Comparison of ENCODE assay signal across 13 cellular contexts in the genomic region with DNA sequence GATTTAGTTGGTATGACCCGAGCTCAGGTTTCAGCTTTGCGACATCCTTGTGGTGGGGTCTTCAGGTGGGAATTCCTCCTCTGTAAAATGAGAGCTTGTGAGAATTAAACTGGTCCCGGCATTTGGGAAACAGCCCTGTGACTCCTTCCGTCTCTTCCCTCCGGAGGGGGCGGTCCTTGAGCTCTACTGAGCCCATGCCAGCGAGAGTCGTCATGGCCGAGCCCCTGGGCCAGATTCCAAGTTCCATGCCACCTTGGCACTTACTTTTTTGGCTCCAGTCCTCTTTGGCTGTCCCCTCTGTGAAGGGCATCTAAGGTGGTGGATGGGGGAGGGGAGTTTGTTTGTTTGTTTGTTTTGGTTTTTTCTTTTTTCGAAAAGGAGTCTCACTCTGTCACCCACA. TPM values are rescaled to one million over a fixed set of nuclear protein-coding genes. Genes with fewer than 3 reads are reported as not detected.
DNase-seq lines count a peak whose midpoint lies in the region; ATAC-seq and TF ChIP-seq lines count a peak whose summit lies in the region.
"Had no signal": no experiment of that assay in that cellular context is flagged by ENCODE, and none has a peak within 500 bp of the region (broad histone marks: within the 10 kb centered on the region; RNA-seq: fewer than 3 reads in every experiment).

No MANE protein-coding gene starts in this region.

- no peak overlapping the region for H3K9ac ChIP-seq in rectal smooth muscle tissue (ENCODE audit: low read length)

- peaks cover 16% of the 10 kb centered on the region for H3K9me3 ChIP-seq in DOHH2 (ENCODE audit: control insufficient read depth, insufficient read depth, low read length)
- H3K9me3 ChIP-seq: vagina had no signal

- peaks cover 90% of the 10 kb centered on the region for H3K79me2 ChIP-seq in DOHH2 (ENCODE audit: control insufficient read depth, low read length)

- H3K27me3 ChIP-seq in DOHH2 (ENCODE audit: control insufficient read depth, low read length) = no peaks in the 10 kb centered on the region
- H3K27me3 ChIP-seq in rectal smooth muscle tissue (ENCODE audit: control insufficient read depth, insufficient read depth, low read length) = no peaks in the 10 kb centered on the region
- H3K27me3 ChIP-seq: vagina had no signal

- H3K4me1 ChIP-seq in DOHH2 (ENCODE audit: control insufficient read depth, low read length) (peaks cover 63% of the 10 kb centered on the region), rectal smooth muscle tissue (ENCODE audit: control insufficient read depth, insufficient read depth, low read length) (peaks cover 14% of the 10 kb centered on the region)

- no peaks in the 10 kb centered on the region for H3K9me2 ChIP-seq in DOHH2 (replicated peaks; ENCODE audit: control insufficient read depth, low read length)

- H3K36me3 ChIP-seq in DOHH2 (ENCODE audit: control insufficient read depth, low read length) = peaks cover 34% of the 10 kb centered on the region
- H3K36me3 ChIP-seq in rectal smooth muscle tissue (ENCODE audit: control insufficient read depth, insufficient read depth, low read length) = peaks cover 2% of the 10 kb centered on the region
- H3K36me3 ChIP-seq: vagina had no signal

- no peak for TF ChIP-seq CTCF in DOHH2 (IDR thresholded peaks at IDR 0.05; ENCODE audit: low read depth, low read length, poor library complexity, severe bottlenecking)
- no peak for TF ChIP-seq CTCF in VCaP (conservative IDR thresholded peaks at IDR 0.05)

- peaks cover 32% of the 10 kb centered on the region for H3F3A ChIP-seq in DOHH2 (ENCODE audit: control insufficient read depth, insufficient read depth)

- peak; percentile 60 to 86 for ATAC-seq in left cardiac atrium
- no peak for ATAC-seq in GM18873 (IDR thresholded peaks at IDR 0.05; ENCODE audit: low FRiP score, unreplicated experiment)

- H3K4me3 ChIP-seq in DOHH2 (ENCODE audit: low read length) (no peak overlapping the region), rectal smooth muscle tissue (ENCODE audit: low read length) (peak overlapping the region; percentile 32)
- H3K4me3 ChIP-seq: vagina had no signal

- peak; percentile 63 for DNase-seq in left cardiac atrium
- DNase-seq in NCI-H524 treated with DMSO at 0.1 percent for 48 hours (lab: John Stamatoyannopoulos, UW) = no peak
- no peak for DNase-seq in NCI-H526 treated with DMSO at 0.1 percent for 48 hours (lab: John Stamatoyannopoulos, UW)
- no peak for DNase-seq in stimulated activated CD4-positive, alpha-beta T cell treated with anti-CD3 and anti-CD28 coated beads, Interleukin-4, amount 100 ng/mL, for 1 hour
- DNase-seq: EL, hippocampal formation, SHP77 treated with DMSO at 0.1 percent for 48 hours, small intestine had no signal

- peak overlapping the region; percentile 88 for H3K27ac ChIP-seq in DOHH2 (ENCODE audit: low read depth, low read length)
- H3K27ac ChIP-seq in VCaP = peak overlapping the region; percentile 73
- H3K27ac ChIP-seq in rectal smooth muscle tissue (ENCODE audit: low read depth, low read length) = peak overlapping the region; percentile 51
- H3K27ac ChIP-seq: vagina had no signal

- intact Hi-C loops in left cardiac atrium (cut with DNase I) = no loop called here

- peak overlapping the region; percentile 66 for H3K4me2 ChIP-seq in DOHH2 (ENCODE audit: low read length)

- H4K20me1 ChIP-seq in DOHH2 (ENCODE audit: control insufficient read depth, insufficient read depth, low read depth, low read length) = peaks cover under 1% of the 10 kb centered on the region; the same call in 1 of the 2 replicates

RNA-seq across cellular contexts. Expression of a gene that starts 47.6 kb away (rescaled TPM):
- total RNA-seq in left cardiac atrium = 10 to 100 TPM; 19.3 to 50.0 TPM
